ENCODE assay signal across 16 cellular contexts in the genomic region with DNA sequence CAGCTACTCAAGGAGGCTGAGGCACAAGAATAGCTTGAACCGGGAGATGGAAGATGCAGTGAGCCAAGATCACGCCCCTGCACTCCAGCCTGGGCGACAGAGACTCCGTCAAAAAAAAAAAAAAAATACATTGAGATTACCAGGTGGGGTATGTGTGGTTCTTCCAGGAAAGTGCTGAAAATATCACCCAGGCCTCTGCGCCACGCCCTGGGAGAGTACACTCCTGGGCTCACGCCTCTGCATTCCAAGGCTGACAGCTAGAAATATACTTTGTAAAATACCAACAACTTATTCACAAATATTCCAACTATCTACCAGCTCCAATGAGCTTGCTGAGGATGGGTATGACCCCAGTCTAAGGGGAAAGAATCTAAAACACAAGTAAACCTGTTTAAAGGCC.
"Had no signal": no experiment of that assay in that cellular context is flagged by ENCODE, and none has a peak within 500 bp of the region (broad histone marks: within the 10 kb centered on the region; RNA-seq: fewer than 3 reads in every experiment).

No MANE protein-coding gene starts in this region.

- ATAC-seq: activated naive CD4-positive, alpha-beta T cell treated with anti-CD3 and anti-CD28 coated beads, Interleukin-2, amount 50 U/mL, for 72 hours; activated T-helper 17 cell treated with anti-CD3 and anti-CD28 coated beads, Interleukin-2, amount 50 U/mL, for 72 hours; gastrocnemius medialis; natural killer cell; WTC11 had no signal

- H3K4me1 ChIP-seq: esophagus squamous epithelium, gastrocnemius medialis, prostate gland had no signal

- H3K27me3 ChIP-seq: esophagus squamous epithelium, ovary had no signal

- H3K4me3 ChIP-seq: coronary artery, esophagus squamous epithelium, gastrocnemius medialis, ovary, prostate gland had no signal

- H3K27ac ChIP-seq: coronary artery, esophagus squamous epithelium, gastrocnemius medialis, ovary, prostate gland had no signal

- H3K36me3 ChIP-seq: esophagus squamous epithelium, gastrocnemius medialis, ovary, prostate gland had no signal

- H3K9me3 ChIP-seq: esophagus squamous epithelium, gastrocnemius medialis, ovary, prostate gland had no signal

- DNase-seq: activated T-cell treated with anti-CD3 and anti-CD28 coated beads, Interleukin-2, amount 50 U/mL, for 24 hours; endodermal cell; esophagus squamous epithelium; gastrocnemius medialis; hypothalamus; mesenchymal stem cell; natural killer cell; ovary; stimulated activated CD4-positive, alpha-beta T cell treated with anti-CD3 and anti-CD28 coated beads, Interleukin-4, amount 100 ng/mL, for 24 hours; stimulated activated naive CD4-positive, alpha-beta T cell treated with Interleukin-2 at 50 U/mL for 16 hours; T1000 had no signal
